16 cellular contexts compared by ENCODE assay signal in genomic region chr2:197677056-197677455, GRCh38. TPM values are rescaled to one million over a fixed set of nuclear protein-coding genes. Genes with fewer than 3 reads are reported as not detected.
"Had no signal": no experiment of that assay in that cellular context is flagged by ENCODE, and none has a peak within 500 bp of the region (broad histone marks: within the 10 kb centered on the region; RNA-seq: fewer than 3 reads in every experiment).

No MANE protein-coding gene starts in this region.

- H3K4me3 ChIP-seq: gastroesophageal sphincter, upper lobe of left lung had no signal

- ATAC-seq: gastroesophageal sphincter had no signal

- H3K4me1 ChIP-seq: gastroesophageal sphincter had no signal

- H3K27me3 Mint-ChIP-seq: progenitor cell of endocrine pancreas had no signal

- H3K9ac ChIP-seq: SK-N-SH had no signal

- H3K4me2 ChIP-seq: SK-N-SH had no signal

- H3K9me3 ChIP-seq: gastroesophageal sphincter, SK-N-SH, upper lobe of left lung had no signal

- H3K9me2 ChIP-seq: SK-N-SH had no signal

- H3K27ac ChIP-seq: brain microvascular endothelial cell, gastroesophageal sphincter had no signal

- H3K36me3 ChIP-seq: brain microvascular endothelial cell, gastroesophageal sphincter, upper lobe of left lung had no signal

- H3K27ac Mint-ChIP-seq: activated naive CD4-positive, alpha-beta T cell treated with anti-CD3 and anti-CD28 coated beads, Interleukin-2, amount 50 U/mL, for 24 hours; progenitor cell of endocrine pancreas; stimulated activated effector memory CD8-positive, alpha-beta T cell treated with anti-CD3 and anti-CD28 coated beads, Interleukin-12 subunit alpha, Interleukin-12 subunit beta, amount 100 ng/mL, for 72 hours had no signal

- H3K9me3 Mint-ChIP-seq: activated naive CD4-positive, alpha-beta T cell treated with anti-CD3 and anti-CD28 coated beads, Interleukin-2, amount 50 U/mL, for 24 hours; stimulated activated effector memory CD8-positive, alpha-beta T cell treated with anti-CD3 and anti-CD28 coated beads, Interleukin-12 subunit alpha, Interleukin-12 subunit beta, amount 100 ng/mL, for 72 hours had no signal

- H3K4me1 Mint-ChIP-seq: activated naive CD4-positive, alpha-beta T cell treated with anti-CD3 and anti-CD28 coated beads, Interleukin-2, amount 50 U/mL, for 24 hours had no signal

- H3K27me3 ChIP-seq: brain microvascular endothelial cell, upper lobe of left lung had no signal

- H3K4me3 Mint-ChIP-seq: activated naive CD4-positive, alpha-beta T cell treated with anti-CD3 and anti-CD28 coated beads, Interleukin-2, amount 50 U/mL, for 24 hours; stimulated activated effector memory CD8-positive, alpha-beta T cell treated with anti-CD3 and anti-CD28 coated beads, Interleukin-12 subunit alpha, Interleukin-12 subunit beta, amount 100 ng/mL, for 72 hours had no signal

- DNase-seq: activated CD4-positive, alpha-beta T cell treated with anti-CD3 and anti-CD28 coated beads, Interleukin-2, amount 50 U/mL, for 1 hour; activated CD4-positive, CD25-positive, alpha-beta regulatory T cell; activated T-cell treated with anti-CD3 and anti-CD28 coated beads for 4 hours; amygdala; effector CD4-positive, alpha-beta T cell; midbrain; right cardiac atrium; SK-N-SH; T-helper 1 cell; upper lobe of left lung had no signal

- H3K36me3 Mint-ChIP-seq: activated naive CD4-positive, alpha-beta T cell treated with anti-CD3 and anti-CD28 coated beads, Interleukin-2, amount 50 U/mL, for 24 hours; stimulated activated effector memory CD8-positive, alpha-beta T cell treated with anti-CD3 and anti-CD28 coated beads, Interleukin-12 subunit alpha, Interleukin-12 subunit beta, amount 100 ng/mL, for 72 hours had no signal

RNA-seq across cellular contexts. Expression of gene RFTN2, which starts 1.7 kb away (rescaled TPM):
- total RNA-seq: activated CD8-positive, alpha-beta memory T cell treated with anti-CD3 and anti-CD28 coated beads for 36 hours had no signal
